ENCODE assay signal across 25 cellular contexts in the genomic region with DNA sequence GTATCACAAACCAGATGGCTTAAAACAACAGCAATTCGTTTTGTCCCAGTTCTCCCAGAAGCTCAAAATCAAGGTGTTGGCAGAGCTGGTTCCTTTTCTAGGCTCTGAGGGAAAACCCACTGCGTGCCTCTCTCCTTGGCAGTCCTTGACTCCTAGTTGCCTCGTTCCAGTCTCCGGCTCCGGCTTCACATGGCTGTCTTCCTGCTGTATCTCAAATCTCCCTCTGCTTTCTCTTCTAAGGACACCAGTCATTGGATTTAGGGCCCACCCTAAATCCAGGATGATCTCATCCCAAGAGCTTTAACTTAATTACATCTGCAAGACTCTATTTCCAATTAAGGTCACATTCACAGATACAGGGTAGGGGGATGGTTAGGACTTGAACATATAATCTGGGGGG. TPM values are rescaled to one million over a fixed set of nuclear protein-coding genes. Genes with fewer than 3 reads are reported as not detected.
"Had no signal": no experiment of that assay in that cellular context is flagged by ENCODE, and none has a peak within 500 bp of the region (broad histone marks: within the 10 kb centered on the region; RNA-seq: fewer than 3 reads in every experiment).

No MANE protein-coding gene starts in this region.

- ATAC-seq: natural killer cell; right cardiac atrium; sciatic nerve; stimulated activated effector memory CD8-positive, alpha-beta T cell treated with anti-CD3 and anti-CD28 coated beads, Interleukin-12 subunit alpha, Interleukin-12 subunit beta, amount 100 ng/mL, for 72 hours had no signal

- H3K27ac ChIP-seq: hepatocyte, left ventricle myocardium inferior, ovary, skin epidermis, spleen, suprapubic skin, thoracic aorta, tibial nerve, vagina had no signal

- H3K4me1 ChIP-seq: left ventricle myocardium inferior, spleen, suprapubic skin, tibial nerve, vagina had no signal

- H3K4me2 ChIP-seq: hepatocyte had no signal

- DNase-seq: islet precursor cell; left ventricle myocardium inferior; mesendoderm; naive B cell; natural killer cell; nephron progenitor cell; ovary; right cardiac atrium; spleen; stimulated activated CD4-positive, alpha-beta T cell treated with anti-CD3 and anti-CD28 coated beads, Interleukin-4, amount 100 ng/mL, for 24 hours; stimulated activated naive CD4-positive, alpha-beta T cell had no signal

- H3K9me3 Mint-ChIP-seq: mesothelial cell of epicardium; naive B cell; natural killer cell; nephron progenitor cell; stimulated activated effector memory CD8-positive, alpha-beta T cell treated with anti-CD3 and anti-CD28 coated beads, Interleukin-12 subunit alpha, Interleukin-12 subunit beta, amount 100 ng/mL, for 72 hours; stimulated activated naive CD8-positive, alpha-beta T cell treated with anti-CD3 and anti-CD28 coated beads, Interleukin-15, Interleukin-2, amounts not matched to agents 100 ng/mL and 50 ng/mL, for 24 hours; type B pancreatic cell had no signal

- H3K27ac Mint-ChIP-seq: mesothelial cell of epicardium; natural killer cell; nephron progenitor cell; progenitor cell of endocrine pancreas; stimulated activated effector memory CD8-positive, alpha-beta T cell treated with anti-CD3 and anti-CD28 coated beads, Interleukin-12 subunit alpha, Interleukin-12 subunit beta, amount 100 ng/mL, for 72 hours; stimulated activated naive CD8-positive, alpha-beta T cell treated with anti-CD3 and anti-CD28 coated beads, Interleukin-15, Interleukin-2, amounts not matched to agents 100 ng/mL and 50 ng/mL, for 24 hours; type B pancreatic cell had no signal

- H2AFZ ChIP-seq: hepatocyte had no signal

- H3K4me3 Mint-ChIP-seq: mesothelial cell of epicardium; naive B cell; natural killer cell; nephron progenitor cell; stimulated activated effector memory CD8-positive, alpha-beta T cell treated with anti-CD3 and anti-CD28 coated beads, Interleukin-12 subunit alpha, Interleukin-12 subunit beta, amount 100 ng/mL, for 72 hours; stimulated activated naive CD8-positive, alpha-beta T cell treated with anti-CD3 and anti-CD28 coated beads, Interleukin-15, Interleukin-2, amounts not matched to agents 100 ng/mL and 50 ng/mL, for 24 hours; type B pancreatic cell had no signal

- H3K9me3 ChIP-seq: left ventricle myocardium inferior, ovary, spleen, suprapubic skin, thoracic aorta, tibial nerve, vagina had no signal

- H3K36me3 ChIP-seq: left ventricle myocardium inferior, ovary, spleen, suprapubic skin, thoracic aorta, tibial nerve, vagina had no signal

- H3K4me3 ChIP-seq: hepatocyte, left ventricle myocardium inferior, lung, ovary, skin epidermis, spleen, suprapubic skin, thoracic aorta, tibial nerve, vagina had no signal

- H3K27me3 Mint-ChIP-seq: type B pancreatic cell had no signal

- H3K36me3 Mint-ChIP-seq: mesothelial cell of epicardium; naive B cell; natural killer cell; stimulated activated effector memory CD8-positive, alpha-beta T cell treated with anti-CD3 and anti-CD28 coated beads, Interleukin-12 subunit alpha, Interleukin-12 subunit beta, amount 100 ng/mL, for 72 hours; type B pancreatic cell had no signal

- H3K79me2 ChIP-seq: hepatocyte had no signal

- H3K4me1 Mint-ChIP-seq: naive B cell; natural killer cell; stimulated activated effector memory CD8-positive, alpha-beta T cell treated with anti-CD3 and anti-CD28 coated beads, Interleukin-12 subunit alpha, Interleukin-12 subunit beta, amount 100 ng/mL, for 72 hours had no signal

- H3K27me3 ChIP-seq: hepatocyte, ovary, spleen, suprapubic skin, tibial nerve, vagina had no signal

RNA-seq across cellular contexts. Expression of a gene that starts 12.7 kb away (rescaled TPM):
- total RNA-seq: mononuclear cell, natural killer cell, vagina had no signal
